In the genomic region with DNA sequence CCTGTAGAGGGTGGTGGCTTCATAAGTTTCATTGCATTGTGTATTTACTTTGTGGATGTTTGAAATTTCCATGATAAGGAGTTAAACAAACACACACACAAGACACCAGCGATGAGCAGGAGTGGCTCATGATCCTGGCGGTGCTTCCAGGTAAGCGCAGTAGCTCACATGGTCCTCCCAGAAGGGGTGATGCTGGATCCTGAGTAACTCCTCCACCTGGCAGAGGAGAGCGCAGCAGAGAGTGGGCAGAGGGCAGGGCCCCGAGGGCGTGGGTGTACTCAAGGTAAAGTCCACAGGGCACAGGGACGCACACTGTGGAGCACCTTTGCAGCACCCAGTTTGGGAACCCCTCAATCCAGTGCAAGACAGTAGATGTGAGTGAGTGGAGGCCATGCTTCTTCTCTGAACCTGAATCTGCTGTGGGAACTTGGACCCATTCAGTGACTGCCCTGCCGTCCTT, we compare ENCODE assay signal across 9 cellular contexts. TPM values are rescaled to one million over a fixed set of nuclear protein-coding genes. Genes with fewer than 3 reads are reported as not detected.
A peak's percentile ranks its signal among the peaks of the same experiment; 100 is the strongest.
DNase-seq lines count a peak whose midpoint lies in the region; ATAC-seq and TF ChIP-seq lines count a peak whose summit lies in the region.
"Had no signal": no experiment of that assay in that cellular context is flagged by ENCODE, and none has a peak within 500 bp of the region (broad histone marks: within the 10 kb centered on the region; RNA-seq: fewer than 3 reads in every experiment).

No MANE protein-coding gene starts in this region.

- no peak overlapping the region for H3K4me3 ChIP-seq in HUES6 (ENCODE audit: low read depth, low read length)
- peak overlapping the region in 1 of 3 experiments; percentile 23 for H3K4me3 ChIP-seq in mammary epithelial cell (replicated peaks in 1 of 3; ENCODE audit: insufficient read depth in 1 of 3, low read depth in 2 of 3, low read length in 3 of 3)
- H3K4me3 ChIP-seq in right lobe of liver: no peak overlapping the region

- no peak overlapping the region for H3K27ac Mint-ChIP-seq in activated CD8-positive, alpha-beta T cell treated with anti-CD3 and anti-CD28 coated beads, Interleukin-2, amount 10 ng/mL, durations not matched to agents 7 days and 5 days

- CTCF ChIA-PET in mammary epithelial cell (lab: Charles Lee; ENCODE audit: low non-redundant PET): no interaction called here
- CTCF ChIA-PET in activated CD8-positive, alpha-beta T cell treated with anti-CD3 and anti-CD28 coated beads, Interleukin-2, amount 10 ng/mL, durations not matched to agents 7 days and 5 days (lab: Charles Lee): interaction anchor here (2.7 kb wide), 1 partner anchor 69 kb away, joined by 10 read pairs; no protein-coding TSS in a partner anchor

- H3K4me1 Mint-ChIP-seq in activated CD8-positive, alpha-beta T cell treated with anti-CD3 and anti-CD28 coated beads, Interleukin-2, amount 10 ng/mL, durations not matched to agents 7 days and 5 days (ENCODE audit: low read depth): peaks cover 21% of the 10 kb centered on the region

- H3K27ac ChIP-seq in HUES6 (ENCODE audit: low read depth, low read length) (no peak overlapping the region), mammary epithelial cell (ENCODE audit: insufficient read depth, low read depth, low read length) (peak overlapping the region; percentile 99), right lobe of liver (peak overlapping the region; percentile 38 to 84 (median 67)), substantia nigra (ENCODE audit: low read depth, low read length, poor library complexity, severe bottlenecking) (peak overlapping the region; percentile 64)

- H3K27me3 ChIP-seq in HUES6 (ENCODE audit: control insufficient read depth, insufficient read depth, low read length) (no peaks in the 10 kb centered on the region), mammary epithelial cell (ENCODE audit: insufficient read depth, low read length) (no peaks in the 10 kb centered on the region), right lobe of liver (no peaks in the 10 kb centered on the region)
- H3K27me3 ChIP-seq: brain microvascular endothelial cell had no signal

- intact Hi-C loops in mammary epithelial cell (cut with micrococcal nuclease) (loop anchor here (2.0 to 10.0 kb wide), 2 partner anchors 68 to 808 kb away; no protein-coding TSS in a partner anchor), right lobe of liver (cut with DNase I) (no loop called here)

- dilution Hi-C loops in mammary epithelial cell (cut with HindIII; ENCODE audit: low sequenced_read_pairs): no loop called here

- POLR2A ChIA-PET in activated CD8-positive, alpha-beta T cell treated with anti-CD3 and anti-CD28 coated beads, Interleukin-2, amount 10 ng/mL, durations not matched to agents 7 days and 5 days (lab: Charles Lee): no interaction called here

- no peaks in the 10 kb centered on the region for H4K20me1 ChIP-seq in mammary epithelial cell (ENCODE audit: insufficient read depth, low read length)

- no peaks in the 10 kb centered on the region for H3K9me3 ChIP-seq in HUES6 (ENCODE audit: control insufficient read depth, insufficient read depth, low read depth, low read length)
- H3K9me3 ChIP-seq in mammary epithelial cell (replicated peaks; ENCODE audit: insufficient read depth, low read length): no peaks in the 10 kb centered on the region
- no peaks in the 10 kb centered on the region for H3K9me3 ChIP-seq in right lobe of liver

- peaks cover 35% of the 10 kb centered on the region for H3K79me2 ChIP-seq in mammary epithelial cell (ENCODE audit: insufficient read depth, low read length)

- H3K27me3 Mint-ChIP-seq in activated CD8-positive, alpha-beta T cell treated with anti-CD3 and anti-CD28 coated beads, Interleukin-2, amount 10 ng/mL, durations not matched to agents 7 days and 5 days (ENCODE audit: low read depth): peaks cover 5% of the 10 kb centered on the region

- no peaks in the 10 kb centered on the region for H3K36me3 Mint-ChIP-seq in activated CD8-positive, alpha-beta T cell treated with anti-CD3 and anti-CD28 coated beads, Interleukin-2, amount 10 ng/mL, durations not matched to agents 7 days and 5 days (ENCODE audit: low read depth)

- peak in 1 of 2 donors; percentile 19 for TF ChIP-seq CTCF in mammary epithelial cell (conservative IDR thresholded peaks at IDR 0.05 in 1 of 2, IDR thresholded peaks at IDR 0.05 in 1 of 2; ENCODE audit: extremely low read depth in 1 of 2, insufficient read depth in 1 of 2, low read depth in 1 of 2, low read length in 2 of 2)
- TF ChIP-seq CTCF in right lobe of liver (IDR thresholded peaks at IDR 0.05): peak in 1 of 4 donors; percentile 13

- 25% methylated on average over 7 of the region's 8 CpGs for WGBS in mammary epithelial cell (ENCODE audit: low coverage, missing lambda C conversion rate)
- WGBS in right lobe of liver (ENCODE audit: insufficient coverage, low coverage, low lambda C conversion rate, missing lambda C conversion rate): 20% methylated on average over 2 of the region's 8 CpGs

- H3K4me3 Mint-ChIP-seq in activated CD8-positive, alpha-beta T cell treated with anti-CD3 and anti-CD28 coated beads, Interleukin-2, amount 10 ng/mL, durations not matched to agents 7 days and 5 days: no peak overlapping the region

- BruUV-seq in mammary epithelial cell (replicated peaks; lab: Mats Ljungman, UMichigan): no TSS peak

- H2AFZ ChIP-seq in mammary epithelial cell (ENCODE audit: low read depth, low read length): peak overlapping the region; percentile 10

- TF ChIP-seq POLR2A in right lobe of liver (IDR thresholded peaks at IDR 0.05): no peak

- DNase-seq in mammary epithelial cell: peak; percentile 29
- DNase-seq in right lobe of liver: peak in 2 of 3 donors; percentile 48 to 53
- DNase-seq in substantia nigra (lab: John Stamatoyannopoulos, UW): no peak
- DNase-seq in activated CD8-positive, alpha-beta T cell treated with anti-CD3 and anti-CD28 coated beads, Interleukin-2, amount 10 ng/mL, durations not matched to agents 7 days and 5 days: no peak
- no peak for DNase-seq in HPDE6-E6E7 (ENCODE audit: extremely low spot score)
- no peak for DNase-seq in activated CD4-positive, CD25-positive, alpha-beta regulatory T cell (lab: John Stamatoyannopoulos, UW)

- ATAC-seq in right lobe of liver: peak; percentile 57 to 70 (median 62)
- no peak for ATAC-seq in activated CD8-positive, alpha-beta T cell treated with anti-CD3 and anti-CD28 coated beads, Interleukin-2, amount 10 ng/mL, durations not matched to agents 7 days and 5 days
- no peak for ATAC-seq in HG03354 (IDR thresholded peaks at IDR 0.05; ENCODE audit: poor library complexity, severe bottlenecking, unreplicated experiment)

- H3K36me3 ChIP-seq in HUES6 (ENCODE audit: control insufficient read depth, insufficient read depth, low read length): no peaks in the 10 kb centered on the region
- no peaks in the 10 kb centered on the region for H3K36me3 ChIP-seq in mammary epithelial cell (ENCODE audit: insufficient read depth, low read length)
- H3K36me3 ChIP-seq in right lobe of liver: no peaks in the 10 kb centered on the region
- H3K36me3 ChIP-seq: brain microvascular endothelial cell had no signal

- H3K4me1 ChIP-seq in HUES6 (ENCODE audit: control insufficient read depth, insufficient read depth, low read length) (peaks cover 27% of the 10 kb centered on the region), mammary epithelial cell (ENCODE audit: insufficient read depth, low read length) (peaks cover 50% of the 10 kb centered on the region), right lobe of liver (peaks cover 0 to 19% (median 7%) of the 10 kb centered on the region in 4 donors)

- no peaks in the 10 kb centered on the region for H3K9me3 Mint-ChIP-seq in activated CD8-positive, alpha-beta T cell treated with anti-CD3 and anti-CD28 coated beads, Interleukin-2, amount 10 ng/mL, durations not matched to agents 7 days and 5 days (ENCODE audit: insufficient read depth)

- in situ Hi-C loops in mammary epithelial cell (cut with MboI; ENCODE audit: low sequenced_read_pairs in 2 of 2): loop anchor here in 1 of 2 donors (5.0 kb wide), 1 partner anchor 51 kb away; no protein-coding TSS in a partner anchor

- H3K9ac ChIP-seq in HUES6 (ENCODE audit: low read length): peak overlapping the region; percentile 49
- H3K9ac ChIP-seq in mammary epithelial cell (ENCODE audit: insufficient read depth, low read length): peak overlapping the region; percentile 92

- peak overlapping the region; percentile 83 for H3K4me2 ChIP-seq in mammary epithelial cell (ENCODE audit: insufficient read depth, low read depth, low read length)

RNA-seq across cellular contexts. Expression of a gene that starts 54.0 kb away (rescaled TPM):
- total RNA-seq in mammary epithelial cell: 10 to 100 TPM in 1 of 2 donors, 1 to 10 TPM in 1; 6.5 to 15.6 TPM
- 8.2 TPM for polyA plus RNA-seq in mammary epithelial cell
- polyA minus RNA-seq in mammary epithelial cell: 48.1 TPM
- 1 to 10 TPM; 1.6 to 2.9 (median 1.9) TPM for total RNA-seq in right lobe of liver
- total RNA-seq in activated CD8-positive, alpha-beta T cell treated with anti-CD3 and anti-CD28 coated beads, Interleukin-2, amount 10 ng/mL, durations not matched to agents 7 days and 5 days: 10 to 100 TPM; 12.3 to 13.8 TPM

Comparison
In these comparisons a context has a peak if more than half of its experiments do, and no peak if none do; other contexts are left out.
1. DNase-seq: peak in mammary epithelial cell (single experiment) and right lobe of liver (2 of 3); none in substantia nigra (0 of 49), activated CD8-positive, alpha-beta T cell treated with anti-CD3 and anti-CD28 coated beads, Interleukin-2, amount 10 ng/mL, durations not matched to agents 7 days and 5 days (single experiment), HPDE6-E6E7 (single experiment) and activated CD4-positive, CD25-positive, alpha-beta regulatory T cell (0 of 4).
2. ATAC-seq: peak in right lobe of liver (4 of 4); none in activated CD8-positive, alpha-beta T cell treated with anti-CD3 and anti-CD28 coated beads, Interleukin-2, amount 10 ng/mL, durations not matched to agents 7 days and 5 days (single experiment) and HG03354 (single experiment).